ENCODE assay signal across 1 cellular context in the genomic region with DNA sequence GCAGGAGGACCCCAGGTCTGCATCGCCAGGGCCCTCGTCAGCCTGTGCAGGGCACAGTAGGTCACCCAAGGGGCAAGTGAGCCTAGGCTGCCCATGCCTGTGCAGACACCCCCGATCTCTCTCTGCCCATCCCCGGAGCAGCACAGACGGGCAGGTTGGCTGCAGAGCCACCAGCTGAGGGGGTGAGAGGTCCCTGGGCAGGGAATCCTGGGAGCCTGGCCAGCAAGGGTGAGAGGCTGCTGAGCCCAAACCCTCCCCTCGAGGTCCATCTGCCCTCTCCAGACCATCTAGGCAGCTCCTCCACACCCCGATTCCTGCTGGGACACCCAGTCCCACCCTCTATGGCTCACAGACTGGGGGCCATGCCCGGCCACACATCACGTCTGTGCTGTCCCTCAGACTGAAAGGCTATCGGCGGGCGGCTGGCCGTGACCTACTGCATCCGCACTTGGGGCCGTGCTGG.
A peak's percentile ranks its signal among the peaks of the same experiment; 100 is the strongest.
TF ChIP-seq lines count a peak whose summit lies in the region.

No MANE protein-coding gene starts in this region.

TF ChIP-seq in HepG2, 621 proteins besides CTCF, POLR2A, EP300 and RAD21 (continued from another document and continues in another):
- TF ChIP-seq FOSL1 (CRISPR knock-in tag; IDR thresholded peaks at IDR 0.05; ENCODE audit: borderline replicate concordance) (no peak), CREBL2 (CRISPR knock-in tag; IDR thresholded peaks at IDR 0.05; ENCODE audit: borderline replicate concordance) (no peak), TP53 (CRISPR knock-in tag; conservative IDR thresholded peaks at IDR 0.05) (no peak), ZNF333 (CRISPR knock-in tag; IDR thresholded peaks at IDR 0.05; ENCODE audit: borderline replicate concordance) (no peak), MXI1 (IDR thresholded peaks at IDR 0.05; ENCODE audit: borderline replicate concordance, low read depth, low read length) (no peak), ZNF7 (CRISPR knock-in tag; IDR thresholded peaks at IDR 0.05) (no peak), ZBTB39 (CRISPR knock-in tag; IDR thresholded peaks at IDR 0.05) (0 out of 2 replicates have a peak, but pooled peaks have one; percentile 10), ZBTB26 (CRISPR knock-in tag; IDR thresholded peaks at IDR 0.05; ENCODE audit: borderline replicate concordance) (no peak), DMAP1 (CRISPR knock-in tag; IDR thresholded peaks at IDR 0.05) (no peak), ZNF326 (CRISPR knock-in tag; IDR thresholded peaks at IDR 0.05; ENCODE audit: borderline replicate concordance) (no peak), ZNF547 (CRISPR knock-in tag; IDR thresholded peaks at IDR 0.05) (no peak), ZNF44 (CRISPR knock-in tag; IDR thresholded peaks at IDR 0.05) (no peak), ATF5 (CRISPR knock-in tag; IDR thresholded peaks at IDR 0.05; ENCODE audit: low read depth) (no peak), ZNF768 (CRISPR knock-in tag; IDR thresholded peaks at IDR 0.05) (peak; percentile 25; the same call in 1 of the 2 replicates), ZNF567 (CRISPR knock-in tag; IDR thresholded peaks at IDR 0.05; ENCODE audit: borderline replicate concordance) (no peak), NR2F6 (IDR thresholded peaks at IDR 0.05) (no peak), NR2F6 (CRISPR knock-in tag; IDR thresholded peaks at IDR 0.05) (no peak)
- TF ChIP-seq, protein P1, sequence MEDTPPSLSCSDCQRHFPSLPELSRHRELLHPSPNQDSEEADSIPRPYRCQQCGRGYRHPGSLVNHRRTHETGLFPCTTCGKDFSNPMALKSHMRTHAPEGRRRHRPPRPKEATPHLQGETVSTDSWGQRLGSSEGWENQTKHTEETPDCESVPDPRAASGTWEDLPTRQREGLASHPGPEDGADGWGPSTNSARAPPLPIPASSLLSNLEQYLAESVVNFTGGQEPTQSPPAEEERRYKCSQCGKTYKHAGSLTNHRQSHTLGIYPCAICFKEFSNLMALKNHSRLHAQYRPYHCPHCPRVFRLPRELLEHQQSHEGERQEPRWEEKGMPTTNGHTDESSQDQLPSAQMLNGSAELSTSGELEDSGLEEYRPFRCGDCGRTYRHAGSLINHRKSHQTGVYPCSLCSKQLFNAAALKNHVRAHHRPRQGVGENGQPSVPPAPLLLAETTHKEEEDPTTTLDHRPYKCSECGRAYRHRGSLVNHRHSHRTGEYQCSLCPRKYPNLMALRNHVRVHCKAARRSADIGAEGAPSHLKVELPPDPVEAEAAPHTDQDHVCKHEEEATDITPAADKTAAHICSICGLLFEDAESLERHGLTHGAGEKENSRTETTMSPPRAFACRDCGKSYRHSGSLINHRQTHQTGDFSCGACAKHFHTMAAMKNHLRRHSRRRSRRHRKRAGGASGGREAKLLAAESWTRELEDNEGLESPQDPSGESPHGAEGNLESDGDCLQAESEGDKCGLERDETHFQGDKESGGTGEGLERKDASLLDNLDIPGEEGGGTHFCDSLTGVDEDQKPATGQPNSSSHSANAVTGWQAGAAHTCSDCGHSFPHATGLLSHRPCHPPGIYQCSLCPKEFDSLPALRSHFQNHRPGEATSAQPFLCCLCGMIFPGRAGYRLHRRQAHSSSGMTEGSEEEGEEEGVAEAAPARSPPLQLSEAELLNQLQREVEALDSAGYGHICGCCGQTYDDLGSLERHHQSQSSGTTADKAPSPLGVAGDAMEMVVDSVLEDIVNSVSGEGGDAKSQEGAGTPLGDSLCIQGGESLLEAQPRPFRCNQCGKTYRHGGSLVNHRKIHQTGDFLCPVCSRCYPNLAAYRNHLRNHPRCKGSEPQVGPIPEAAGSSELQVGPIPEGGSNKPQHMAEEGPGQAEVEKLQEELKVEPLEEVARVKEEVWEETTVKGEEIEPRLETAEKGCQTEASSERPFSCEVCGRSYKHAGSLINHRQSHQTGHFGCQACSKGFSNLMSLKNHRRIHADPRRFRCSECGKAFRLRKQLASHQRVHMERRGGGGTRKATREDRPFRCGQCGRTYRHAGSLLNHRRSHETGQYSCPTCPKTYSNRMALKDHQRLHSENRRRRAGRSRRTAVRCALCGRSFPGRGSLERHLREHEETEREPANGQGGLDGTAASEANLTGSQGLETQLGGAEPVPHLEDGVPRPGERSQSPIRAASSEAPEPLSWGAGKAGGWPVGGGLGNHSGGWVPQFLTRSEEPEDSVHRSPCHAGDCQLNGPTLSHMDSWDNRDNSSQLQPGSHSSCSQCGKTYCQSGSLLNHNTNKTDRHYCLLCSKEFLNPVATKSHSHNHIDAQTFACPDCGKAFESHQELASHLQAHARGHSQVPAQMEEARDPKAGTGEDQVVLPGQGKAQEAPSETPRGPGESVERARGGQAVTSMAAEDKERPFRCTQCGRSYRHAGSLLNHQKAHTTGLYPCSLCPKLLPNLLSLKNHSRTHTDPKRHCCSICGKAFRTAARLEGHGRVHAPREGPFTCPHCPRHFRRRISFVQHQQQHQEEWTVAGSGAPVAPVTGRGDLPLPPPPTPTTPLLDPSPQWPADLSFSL (CRISPR knock-in tag; IDR thresholded peaks at IDR 0.05), result no peak
- TF ChIP-seq, protein P2, sequence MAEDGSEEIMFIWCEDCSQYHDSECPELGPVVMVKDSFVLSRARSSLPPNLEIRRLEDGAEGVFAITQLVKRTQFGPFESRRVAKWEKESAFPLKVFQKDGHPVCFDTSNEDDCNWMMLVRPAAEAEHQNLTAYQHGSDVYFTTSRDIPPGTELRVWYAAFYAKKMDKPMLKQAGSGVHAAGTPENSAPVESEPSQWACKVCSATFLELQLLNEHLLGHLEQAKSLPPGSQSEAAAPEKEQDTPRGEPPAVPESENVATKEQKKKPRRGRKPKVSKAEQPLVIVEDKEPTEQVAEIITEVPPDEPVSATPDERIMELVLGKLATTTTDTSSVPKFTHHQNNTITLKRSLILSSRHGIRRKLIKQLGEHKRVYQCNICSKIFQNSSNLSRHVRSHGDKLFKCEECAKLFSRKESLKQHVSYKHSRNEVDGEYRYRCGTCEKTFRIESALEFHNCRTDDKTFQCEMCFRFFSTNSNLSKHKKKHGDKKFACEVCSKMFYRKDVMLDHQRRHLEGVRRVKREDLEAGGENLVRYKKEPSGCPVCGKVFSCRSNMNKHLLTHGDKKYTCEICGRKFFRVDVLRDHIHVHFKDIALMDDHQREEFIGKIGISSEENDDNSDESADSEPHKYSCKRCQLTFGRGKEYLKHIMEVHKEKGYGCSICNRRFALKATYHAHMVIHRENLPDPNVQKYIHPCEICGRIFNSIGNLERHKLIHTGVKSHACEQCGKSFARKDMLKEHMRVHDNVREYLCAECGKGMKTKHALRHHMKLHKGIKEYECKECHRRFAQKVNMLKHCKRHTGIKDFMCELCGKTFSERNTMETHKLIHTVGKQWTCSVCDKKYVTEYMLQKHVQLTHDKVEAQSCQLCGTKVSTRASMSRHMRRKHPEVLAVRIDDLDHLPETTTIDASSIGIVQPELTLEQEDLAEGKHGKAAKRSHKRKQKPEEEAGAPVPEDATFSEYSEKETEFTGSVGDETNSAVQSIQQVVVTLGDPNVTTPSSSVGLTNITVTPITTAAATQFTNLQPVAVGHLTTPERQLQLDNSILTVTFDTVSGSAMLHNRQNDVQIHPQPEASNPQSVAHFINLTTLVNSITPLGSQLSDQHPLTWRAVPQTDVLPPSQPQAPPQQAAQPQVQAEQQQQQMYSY (CRISPR knock-in tag; IDR thresholded peaks at IDR 0.05), result no peak
- TF ChIP-seq, protein P3, sequence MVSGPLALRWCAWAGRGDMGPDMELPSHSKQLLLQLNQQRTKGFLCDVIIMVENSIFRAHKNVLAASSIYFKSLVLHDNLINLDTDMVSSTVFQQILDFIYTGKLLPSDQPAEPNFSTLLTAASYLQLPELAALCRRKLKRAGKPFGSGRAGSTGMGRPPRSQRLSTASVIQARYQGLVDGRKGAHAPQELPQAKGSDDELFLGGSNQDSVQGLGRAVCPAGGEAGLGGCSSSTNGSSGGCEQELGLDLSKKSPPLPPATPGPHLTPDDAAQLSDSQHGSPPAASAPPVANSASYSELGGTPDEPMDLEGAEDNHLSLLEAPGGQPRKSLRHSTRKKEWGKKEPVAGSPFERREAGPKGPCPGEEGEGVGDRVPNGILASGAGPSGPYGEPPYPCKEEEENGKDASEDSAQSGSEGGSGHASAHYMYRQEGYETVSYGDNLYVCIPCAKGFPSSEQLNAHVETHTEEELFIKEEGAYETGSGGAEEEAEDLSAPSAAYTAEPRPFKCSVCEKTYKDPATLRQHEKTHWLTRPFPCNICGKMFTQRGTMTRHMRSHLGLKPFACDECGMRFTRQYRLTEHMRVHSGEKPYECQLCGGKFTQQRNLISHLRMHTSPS (CRISPR knock-in tag; IDR thresholded peaks at IDR 0.05; ENCODE audit: low read depth), result peak; percentile 61; the same call in 1 of the 2 replicates
- TF ChIP-seq, protein P4, sequence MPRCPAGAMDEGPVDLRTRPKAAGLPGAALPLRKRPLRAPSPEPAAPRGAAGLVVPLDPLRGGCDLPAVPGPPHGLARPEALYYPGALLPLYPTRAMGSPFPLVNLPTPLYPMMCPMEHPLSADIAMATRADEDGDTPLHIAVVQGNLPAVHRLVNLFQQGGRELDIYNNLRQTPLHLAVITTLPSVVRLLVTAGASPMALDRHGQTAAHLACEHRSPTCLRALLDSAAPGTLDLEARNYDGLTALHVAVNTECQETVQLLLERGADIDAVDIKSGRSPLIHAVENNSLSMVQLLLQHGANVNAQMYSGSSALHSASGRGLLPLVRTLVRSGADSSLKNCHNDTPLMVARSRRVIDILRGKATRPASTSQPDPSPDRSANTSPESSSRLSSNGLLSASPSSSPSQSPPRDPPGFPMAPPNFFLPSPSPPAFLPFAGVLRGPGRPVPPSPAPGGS (CRISPR knock-in tag; IDR thresholded peaks at IDR 0.05), result no peak
- TF ChIP-seq, protein P5, sequence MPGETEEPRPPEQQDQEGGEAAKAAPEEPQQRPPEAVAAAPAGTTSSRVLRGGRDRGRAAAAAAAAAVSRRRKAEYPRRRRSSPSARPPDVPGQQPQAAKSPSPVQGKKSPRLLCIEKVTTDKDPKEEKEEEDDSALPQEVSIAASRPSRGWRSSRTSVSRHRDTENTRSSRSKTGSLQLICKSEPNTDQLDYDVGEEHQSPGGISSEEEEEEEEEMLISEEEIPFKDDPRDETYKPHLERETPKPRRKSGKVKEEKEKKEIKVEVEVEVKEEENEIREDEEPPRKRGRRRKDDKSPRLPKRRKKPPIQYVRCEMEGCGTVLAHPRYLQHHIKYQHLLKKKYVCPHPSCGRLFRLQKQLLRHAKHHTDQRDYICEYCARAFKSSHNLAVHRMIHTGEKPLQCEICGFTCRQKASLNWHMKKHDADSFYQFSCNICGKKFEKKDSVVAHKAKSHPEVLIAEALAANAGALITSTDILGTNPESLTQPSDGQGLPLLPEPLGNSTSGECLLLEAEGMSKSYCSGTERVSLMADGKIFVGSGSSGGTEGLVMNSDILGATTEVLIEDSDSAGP (CRISPR knock-in tag; IDR thresholded peaks at IDR 0.05; ENCODE audit: borderline replicate concordance), result 0 out of 2 replicates have a peak, but pooled peaks have one; percentile 23
- TF ChIP-seq, protein P6, sequence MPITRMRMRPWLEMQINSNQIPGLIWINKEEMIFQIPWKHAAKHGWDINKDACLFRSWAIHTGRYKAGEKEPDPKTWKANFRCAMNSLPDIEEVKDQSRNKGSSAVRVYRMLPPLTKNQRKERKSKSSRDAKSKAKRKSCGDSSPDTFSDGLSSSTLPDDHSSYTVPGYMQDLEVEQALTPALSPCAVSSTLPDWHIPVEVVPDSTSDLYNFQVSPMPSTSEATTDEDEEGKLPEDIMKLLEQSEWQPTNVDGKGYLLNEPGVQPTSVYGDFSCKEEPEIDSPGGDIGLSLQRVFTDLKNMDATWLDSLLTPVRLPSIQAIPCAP (CRISPR knock-in tag; IDR thresholded peaks at IDR 0.05; ENCODE audit: low read depth), result no peak
